Comparison of ENCODE assay signal across 25 cellular contexts in the genomic region with DNA sequence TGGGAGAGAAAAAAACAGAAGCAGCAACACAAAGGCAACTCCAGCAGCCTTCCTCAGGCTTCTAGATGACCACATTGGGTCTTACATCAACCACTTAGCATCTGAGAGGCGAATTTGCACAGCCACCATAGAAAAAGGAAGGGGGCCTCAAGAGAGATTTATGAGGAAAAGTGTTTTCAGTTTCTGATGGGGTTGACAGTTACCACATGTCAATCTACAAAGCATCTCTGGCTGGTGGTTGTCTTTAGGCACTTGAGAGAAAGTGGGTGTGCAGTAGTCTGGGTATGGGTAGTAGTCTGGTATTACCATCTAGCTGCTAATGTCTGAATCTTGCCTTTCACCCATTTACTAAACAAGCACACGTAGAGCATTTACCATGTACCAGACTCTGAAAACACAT.
"Had no signal": no experiment of that assay in that cellular context is flagged by ENCODE, and none has a peak within 500 bp of the region (broad histone marks: within the 10 kb centered on the region; RNA-seq: fewer than 3 reads in every experiment).

No MANE protein-coding gene starts in this region.

- DNase-seq: activated CD4-positive, alpha-beta memory T cell treated with anti-CD3 and anti-CD28 coated beads, Interleukin-2, amount 10 ng/mL, durations not matched to agents 7 days and 5 days; activated CD4-positive, alpha-beta T cell treated with anti-CD3 and anti-CD28 coated beads for 1 hour; activated CD4-positive, alpha-beta T cell treated with anti-CD3 and anti-CD28 coated beads for 4 hours; activated CD4-positive, alpha-beta T cell treated with anti-CD3 and anti-CD28 coated beads, Interleukin-2, amount 10 ng/mL, durations not matched to agents 7 days and 5 days; activated CD4-positive, alpha-beta T cell treated with anti-CD3 and anti-CD28 coated beads, Interleukin-2, amount 50 U/mL, for 4 hours; activated CD8-positive, alpha-beta memory T cell treated with anti-CD3 and anti-CD28 coated beads, Interleukin-2, amount 50 U/mL, for 48 hours; activated gamma-delta T cell; activated naive CD4-positive, alpha-beta T cell; activated naive CD4-positive, alpha-beta T cell treated with anti-CD3 and anti-CD28 coated beads, Interleukin-2, amount 10 ng/mL, durations not matched to agents 7 days and 5 days; activated naive CD8-positive, alpha-beta T cell treated with anti-CD3 and anti-CD28 coated beads, Interleukin-2, amount 10 ng/mL, durations not matched to agents 7 days and 5 days; activated T-cell treated with anti-CD3 and anti-CD28 coated beads for 4 hours; activated T-cell treated with anti-CD3 and anti-CD28 coated beads, Interleukin-2, amount 50 U/mL, for 24 hours; activated T-cell treated with anti-CD3 and anti-CD28 coated beads, Interleukin-2, amount 50 U/mL, for 72 hours; dorsolateral prefrontal cortex; effector memory CD4-positive, alpha-beta T cell; endodermal cell; foreskin fibroblast; head of caudate nucleus; T-helper 2 cell had no signal

- H3K27ac ChIP-seq: ascending aorta, breast epithelium, coronary artery, dorsolateral prefrontal cortex, VCaP had no signal

- H3K4me3 ChIP-seq: ascending aorta, breast epithelium, coronary artery, dorsolateral prefrontal cortex had no signal

- H3K9me3 ChIP-seq: ascending aorta, breast epithelium had no signal

- H3K4me1 ChIP-seq: ascending aorta, breast epithelium had no signal

- ATAC-seq: activated naive CD4-positive, alpha-beta T cell treated with anti-CD3 and anti-CD28 coated beads, Interleukin-2, amount 50 U/mL, for 72 hours; activated T-cell treated with anti-CD3 and anti-CD28 coated beads, Interleukin-2, amount 50 U/mL, for 72 hours; WTC11 had no signal

- H3K27me3 ChIP-seq: ascending aorta, breast epithelium, dorsolateral prefrontal cortex had no signal

- H3K36me3 ChIP-seq: ascending aorta, breast epithelium had no signal
